Comparison of ENCODE assay signal across 16 cellular contexts in the genomic region with DNA sequence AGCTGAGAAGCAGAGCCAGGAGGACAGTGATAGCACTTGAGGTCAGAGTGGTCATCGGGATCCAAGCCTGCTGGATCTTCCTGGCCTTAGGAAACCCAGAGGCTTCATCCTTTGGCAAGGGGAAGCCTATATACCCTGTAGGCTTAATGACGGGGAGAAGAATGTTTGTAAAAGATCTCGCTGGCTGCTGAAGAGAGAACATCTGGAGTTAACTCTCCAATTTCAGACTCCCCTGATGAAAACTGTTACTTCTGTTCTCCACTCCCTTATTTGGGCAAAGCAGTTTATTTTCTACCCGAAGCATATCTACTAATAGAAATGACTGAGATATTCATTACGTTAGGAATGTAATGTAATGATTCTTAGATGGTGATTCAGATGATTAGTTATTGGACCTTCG.
"Had no signal": no experiment of that assay in that cellular context is flagged by ENCODE, and none has a peak within 500 bp of the region (broad histone marks: within the 10 kb centered on the region; RNA-seq: fewer than 3 reads in every experiment).

No MANE protein-coding gene starts in this region.

- H3K9me3 ChIP-seq: gastroesophageal sphincter, left ventricle myocardium inferior, lower lobe of right lung, ovary, right atrium auricular region, stomach, thoracic aorta, transverse colon had no signal

- H3K36me3 ChIP-seq: gastroesophageal sphincter, left ventricle myocardium inferior, lower lobe of right lung, ovary, right atrium auricular region, stomach, thoracic aorta, transverse colon had no signal

- H3K27ac ChIP-seq: dorsolateral prefrontal cortex, gastroesophageal sphincter, left ventricle myocardium inferior, lower lobe of right lung, ovary, right atrium auricular region, stomach, thoracic aorta, transverse colon had no signal

- ATAC-seq: gastroesophageal sphincter had no signal

- H3K4me1 ChIP-seq: gastroesophageal sphincter, lower lobe of right lung had no signal

- H3K27me3 ChIP-seq: ovary, right atrium auricular region, transverse colon had no signal

- DNase-seq: cortex of kidney; effector memory CD4-positive, alpha-beta T cell; left ventricle myocardium inferior; lower lobe of right lung; natural killer cell; ovary; stimulated activated CD4-positive, alpha-beta T cell treated with anti-CD3 and anti-CD28 coated beads, Interleukin-12 subunit alpha, Interleukin-12 subunit beta, amount 100 ng/mL, for 4 hours; stimulated activated naive CD4-positive, alpha-beta T cell; stomach; transverse colon had no signal

- H3K4me3 ChIP-seq: dorsolateral prefrontal cortex, gastroesophageal sphincter, left ventricle myocardium inferior, lower lobe of right lung, ovary, right atrium auricular region, stomach, thoracic aorta, transverse colon had no signal

- FAIRE-seq: endometrium, small intestine had no signal
